Comparison of ENCODE assay signal across 8 cellular contexts in genomic region chr6:2857580-2858337, GRCh38. TPM values are rescaled to one million over a fixed set of nuclear protein-coding genes. Genes with fewer than 3 reads are reported as not detected.
A peak's percentile ranks its signal among the peaks of the same experiment; 100 is the strongest.
DNase-seq lines count a peak whose midpoint lies in the region; ATAC-seq and TF ChIP-seq lines count a peak whose summit lies in the region.

No MANE protein-coding gene starts in this region.

- H3K9me3 ChIP-seq in PC-9 (ENCODE audit: insufficient read depth, low read depth) (no peaks in the 10 kb centered on the region), right atrium auricular region (no peaks in the 10 kb centered on the region)

- intact Hi-C loops in PC-9 (cut with micrococcal nuclease; ENCODE audit: unreplicated experiment) = loop anchor here (1.0 to 5.0 kb wide), 3 partner anchors 19 to 425 kb away; partner anchors contain the start of gene RIPK1

- H2AFZ ChIP-seq in PC-9 = no peak overlapping the region

- no TSS peak for BruUV-seq in PC-9 (replicated peaks; lab: Mats Ljungman, UMichigan)

- no peaks in the 10 kb centered on the region for H3K9me2 ChIP-seq in PC-9 (ENCODE audit: insufficient read depth)

- H3K36me3 ChIP-seq in PC-9 (ENCODE audit: low read depth) = no peaks in the 10 kb centered on the region
- no peaks in the 10 kb centered on the region for H3K36me3 ChIP-seq in right atrium auricular region

- H3K4me1 ChIP-seq in PC-9 (replicated peaks; ENCODE audit: insufficient read depth) (peaks cover 13% of the 10 kb centered on the region), right atrium auricular region (peaks cover 0 to 45% of the 10 kb centered on the region in 2 donors)

- CTCF ChIA-PET in PC-9 (lab: Charles Lee) = interaction anchor here (0.5 to 1.0 kb wide), 4 partner anchors 19 to 142 kb away, joined by 3 to 4 read pairs (median 3); no protein-coding TSS in a partner anchor

- POLR2A ChIA-PET in PC-9 (lab: Charles Lee; ENCODE audit: unreplicated experiment) = interaction anchor here (0.5 to 0.7 kb wide), 6 partner anchors 19 to 1244 kb away, joined by 3 to 6 read pairs (median 4); no protein-coding TSS in a partner anchor

- ATAC-seq in HG02610 (IDR thresholded peaks at IDR 0.05; ENCODE audit: unreplicated experiment) = peak; percentile 75

- DNase-seq in PC-9 = peak; percentile 39 to 83
- DNase-seq in activated effector memory CD4-positive, alpha-beta T cell treated with anti-CD3 and anti-CD28 coated beads, Interleukin-2, amount 50 U/mL, for 16 hours = peak; percentile 90
- no peak for DNase-seq in right atrium auricular region (ENCODE audit: low spot score)
- peak; percentile 53 for DNase-seq in stimulated activated CD4-positive, alpha-beta T cell treated with anti-CD3 and anti-CD28 coated beads, Interleukin-2, amount 100 ng/mL, for 4 hours (ENCODE audit: low read depth)
- no peak for DNase-seq in D341Med (ENCODE audit: low spot score)
- no peak for DNase-seq in NCI-H748 (lab: John Stamatoyannopoulos, UW; ENCODE audit: unreplicated experiment)

- no peaks in the 10 kb centered on the region for H3K79me2 ChIP-seq in PC-9 (ENCODE audit: low read depth)

- peaks cover 6% of the 10 kb centered on the region; the same call in 1 of the 2 replicates for H3F3A ChIP-seq in PC-9 (ENCODE audit: insufficient read depth, low read depth)

- no peak overlapping the region for H3K27ac ChIP-seq in PC-9
- H3K27ac ChIP-seq in right atrium auricular region = peak overlapping the region; percentile 50 to 58

- TF ChIP-seq POLR2A in GM10847 (IDR thresholded peaks at IDR 0.05; ENCODE audit: extremely low read depth, insufficient read length) = peak; percentile 44

- H3K4me2 ChIP-seq in PC-9 = no peak overlapping the region

- TF ChIP-seq CTCF in PC-9 (conservative IDR thresholded peaks at IDR 0.05) (no peak), right atrium auricular region (IDR thresholded peaks at IDR 0.05) (no peak)

- no peaks in the 10 kb centered on the region for H3K27me3 ChIP-seq in PC-9 (ENCODE audit: insufficient read depth, low read depth)
- H3K27me3 ChIP-seq in right atrium auricular region = no peaks in the 10 kb centered on the region

- H3K4me3 ChIP-seq in PC-9 = no peak overlapping the region
- peak overlapping the region in 1 of 2 donors; percentile 4 for H3K4me3 ChIP-seq in right atrium auricular region

- H4K20me1 ChIP-seq in PC-9 (ENCODE audit: insufficient read depth) = no peaks in the 10 kb centered on the region

RNA-seq across cellular contexts. Expression of gene SERPINB1, which starts 16.1 kb away (rescaled TPM):
- total RNA-seq in PC-9 (2021) = 82.3 and 93.9 TPM in 2 replicates
- 10 to 100 TPM; 26.6 to 27.3 TPM for total RNA-seq in right atrium auricular region

RNA-seq across cellular contexts. Expression of gene SERPINB9, which starts 45.4 kb away (rescaled TPM):
- 1.7 and 2.4 TPM in 2 replicates for total RNA-seq in PC-9 (2021)
- 10 to 100 TPM; 11.2 to 17.5 TPM for total RNA-seq in right atrium auricular region

Comparison
In these comparisons a context has a peak if more than half of its experiments do, and no peak if none do; other contexts are left out.
1. DNase-seq: peak in PC-9 (2 of 2), activated effector memory CD4-positive, alpha-beta T cell treated with anti-CD3 and anti-CD28 coated beads, Interleukin-2, amount 50 U/mL, for 16 hours (single experiment) and stimulated activated CD4-positive, alpha-beta T cell treated with anti-CD3 and anti-CD28 coated beads, Interleukin-2, amount 100 ng/mL, for 4 hours (single experiment); none in right atrium auricular region (single experiment), D341Med (single experiment) and NCI-H748 (single experiment).